ENCODE assay signal across 9 cellular contexts in genomic region chr2:197248623-197249022, GRCh38.
DNase-seq lines count a peak whose midpoint lies in the region; ATAC-seq and TF ChIP-seq lines count a peak whose summit lies in the region.
"Had no signal": no experiment of that assay in that cellular context is flagged by ENCODE, and none has a peak within 500 bp of the region (broad histone marks: within the 10 kb centered on the region; RNA-seq: fewer than 3 reads in every experiment).

No MANE protein-coding gene starts in this region.

- H3K4me3 ChIP-seq in Peyer's patch: no peak overlapping the region
- no peak overlapping the region for H3K4me3 ChIP-seq in fibroblast of pulmonary artery (replicated peaks; ENCODE audit: low read depth, low read length)
- H3K4me3 ChIP-seq in coronary artery: no peak overlapping the region

- CTCF ChIA-PET in HEK293T (lab: Yijun Ruan, JAX): no interaction called here

- peak; percentile 52 for DNase-seq in CD1c-positive myeloid dendritic cell (ENCODE audit: extremely low spot score)
- peak in 2 of 3 donors; percentile 53 to 63 for DNase-seq in Peyer's patch
- peak; percentile 38 for DNase-seq in fibroblast of pulmonary artery (ENCODE audit: low read depth)
- DNase-seq in omental fat pad (ENCODE audit: low spot score): no peak
- DNase-seq in coronary artery (ENCODE audit: low spot score): no peak
- DNase-seq in HEK293T (ENCODE audit: extremely low spot score): no peak
- DNase-seq: NCI-H510A had no signal

- no peaks in the 10 kb centered on the region for H3K9me3 ChIP-seq in Peyer's patch

- no peaks in the 10 kb centered on the region for H3K36me3 ChIP-seq in Peyer's patch

- no peaks in the 10 kb centered on the region for H3K4me1 ChIP-seq in Peyer's patch

- POLR2A ChIA-PET in HEK293T (lab: Yijun Ruan, JAX): no interaction called here

- ATAC-seq in GM19438 (IDR thresholded peaks at IDR 0.05; ENCODE audit: low read depth, unreplicated experiment) (peak; percentile 52), omental fat pad (ENCODE audit: low FRiP score) (no peak), HG02852 (IDR thresholded peaks at IDR 0.05; ENCODE audit: unreplicated experiment) (no peak)

- H3K27ac ChIP-seq in Peyer's patch (no peak overlapping the region), coronary artery (no peak overlapping the region)

- H3K27me3 ChIP-seq in Peyer's patch: no peaks in the 10 kb centered on the region

- TF ChIP-seq CTCF in Peyer's patch (IDR thresholded peaks at IDR 0.05) (no peak), fibroblast of pulmonary artery (IDR thresholded peaks at IDR 0.05; ENCODE audit: low read length, missing control alignments) (no peak), omental fat pad (IDR thresholded peaks at IDR 0.05) (no peak), coronary artery (IDR thresholded peaks at IDR 0.05) (no peak)

- TF ChIP-seq POLR2A in Peyer's patch (IDR thresholded peaks at IDR 0.05): no peak

TF ChIP-seq in HEK293T, 16 proteins besides CTCF, POLR2A, EP300 and RAD21:
- TF ChIP-seq HDGF (IDR thresholded peaks at IDR 0.05; ENCODE audit: borderline replicate concordance): no peak
- no peak for TF ChIP-seq PKNOX1 (IDR thresholded peaks at IDR 0.05)
- TF ChIP-seq LEF1 (IDR thresholded peaks at IDR 0.05; ENCODE audit: borderline replicate concordance): no peak
- no peak for TF ChIP-seq ELF4 (IDR thresholded peaks at IDR 0.05)
- no peak for TF ChIP-seq ZNF384 (IDR thresholded peaks at IDR 0.05)
- no peak for TF ChIP-seq ARNT (IDR thresholded peaks at IDR 0.05)
- TF ChIP-seq SP1 (IDR thresholded peaks at IDR 0.05): no peak
- TF ChIP-seq NFRKB (IDR thresholded peaks at IDR 0.05): no peak
- no peak for TF ChIP-seq FOXM1 (IDR thresholded peaks at IDR 0.05; ENCODE audit: borderline replicate concordance)
- TF ChIP-seq SUZ12 (IDR thresholded peaks at IDR 0.05): no peak
- TF ChIP-seq FOXA1 (IDR thresholded peaks at IDR 0.05): no peak
- TF ChIP-seq CTBP1 (IDR thresholded peaks at IDR 0.05; ENCODE audit: borderline replicate concordance): no peak
- no peak for TF ChIP-seq BHLHE40 (IDR thresholded peaks at IDR 0.05; ENCODE audit: borderline replicate concordance)
- TF ChIP-seq TARDBP (IDR thresholded peaks at IDR 0.05): no peak
- no peak for TF ChIP-seq FOXK2 (IDR thresholded peaks at IDR 0.05)
- no peak for TF ChIP-seq L3MBTL2 (conservative IDR thresholded peaks at IDR 0.05)

Comparison
In these comparisons a context has a peak if more than half of its experiments do, and no peak if none do; other contexts are left out.
1. DNase-seq: peak in CD1c-positive myeloid dendritic cell (single experiment), Peyer's patch (2 of 3) and fibroblast of pulmonary artery (single experiment); none in omental fat pad (single experiment), coronary artery (single experiment) and HEK293T (single experiment).